Comparison of ENCODE assay signal across 25 cellular contexts in the genomic region with DNA sequence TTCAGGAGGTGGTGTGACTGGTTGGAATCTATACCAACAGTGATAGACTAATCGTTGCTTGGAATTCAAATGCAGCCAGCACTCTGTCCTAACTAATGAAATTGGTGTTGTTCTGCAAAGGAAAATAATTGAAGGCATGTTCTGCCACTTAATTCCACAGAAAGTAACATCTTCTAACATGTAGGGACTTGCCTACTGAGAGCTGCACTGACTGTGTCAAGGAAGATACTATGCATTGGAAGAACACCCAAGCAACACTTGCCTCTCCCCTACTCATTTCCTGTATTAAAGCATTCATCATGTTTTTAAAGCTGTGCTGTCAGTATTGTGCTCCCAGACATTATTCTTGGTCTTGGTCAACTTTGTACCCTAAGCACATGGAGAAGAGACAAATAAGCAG. TPM values are rescaled to one million over a fixed set of nuclear protein-coding genes. Genes with fewer than 3 reads are reported as not detected.
DNase-seq lines count a peak whose midpoint lies in the region; ATAC-seq, FAIRE-seq and TF ChIP-seq lines count a peak whose summit lies in the region.
"Had no signal": no experiment of that assay in that cellular context is flagged by ENCODE, and none has a peak within 500 bp of the region (broad histone marks: within the 10 kb centered on the region; RNA-seq: fewer than 3 reads in every experiment).

No MANE protein-coding gene starts in this region.

- H3K27ac ChIP-seq in IMR-90 (ENCODE audit: insufficient read depth, low read length) (no peak overlapping the region), keratinocyte (ENCODE audit: control insufficient read depth, insufficient read depth, low read length) (peak overlapping the region; percentile 47)
- H3K27ac ChIP-seq: body of pancreas, colonic mucosa, skin epidermis had no signal

- no peaks in the 10 kb centered on the region for H3K36me3 Mint-ChIP-seq in effector memory CD8-positive, alpha-beta T cell (ENCODE audit: insufficient read depth)

- TF ChIP-seq CTCF in IMR-90 (conservative IDR thresholded peaks at IDR 0.05; ENCODE audit: low read depth, low read length) (no peak), choroid plexus epithelial cell (conservative IDR thresholded peaks at IDR 0.05; ENCODE audit: low read depth, low read length) (no peak), keratinocyte (optimal IDR thresholded peaks at IDR 0.05 in 1 of 3, IDR thresholded peaks at IDR 0.05 in 1 of 3, conservative IDR thresholded peaks at IDR 0.05 in 1 of 3; ENCODE audit: extremely low read depth in 1 of 3, insufficient read depth in 2 of 3, low read length in 3 of 3) (no peak)

- H3K4ac ChIP-seq in IMR-90 (ENCODE audit: low read depth, low read length): no peak overlapping the region

- H3K4me1 ChIP-seq in IMR-90 (ENCODE audit: control insufficient read depth, insufficient read depth, low read length) (0 out of 2 replicates have a peak, but pooled peaks cover 2% of the 10 kb centered on the region), keratinocyte (ENCODE audit: control insufficient read depth, extremely low read depth, insufficient read depth, low read length) (peaks cover 21% of the 10 kb centered on the region)
- H3K4me1 ChIP-seq: colonic mucosa had no signal

- FAIRE-seq in keratinocyte (lab: Jason Lieb, UNC): peak; percentile 88

- H2AK9ac ChIP-seq in IMR-90 (replicated peaks; ENCODE audit: low read depth, low read length, poor library complexity): no peak overlapping the region

- no peak overlapping the region for H2BK20ac ChIP-seq in IMR-90 (ENCODE audit: low read depth, low read length)

- no peak overlapping the region for H3K14ac ChIP-seq in IMR-90 (replicated peaks; ENCODE audit: low read depth, low read length)

- peak overlapping the region; percentile 73; the same call in 1 of the 2 replicates for H3K18ac ChIP-seq in IMR-90 (ENCODE audit: low read depth, low read length)

- ATAC-seq in IMR-90 (ENCODE audit: low read depth): no peak
- no peak for ATAC-seq in effector memory CD8-positive, alpha-beta T cell (replicated peaks)
- ATAC-seq: body of pancreas, left colon had no signal

- TF ChIP-seq POLR2A in IMR-90 (IDR thresholded peaks at IDR 0.05; ENCODE audit: low read depth, low read length): no peak

- no peak overlapping the region for H4K5ac ChIP-seq in IMR-90 (ENCODE audit: low read depth, low read length)

- no TSS peak for BruUV-seq in IMR-90 (replicated peaks; lab: Mats Ljungman, UMichigan)

- CTCF ChIA-PET in IMR-90 (lab: Yijun Ruan, JAX): interaction anchor here (0.7 kb wide), 1 partner anchor 15 kb away, joined by 3 read pairs; no protein-coding TSS in a partner anchor

- H2AFZ ChIP-seq in IMR-90 (replicated peaks; ENCODE audit: low read length, poor library complexity): no peak overlapping the region
- peak overlapping the region; percentile 41 for H2AFZ ChIP-seq in keratinocyte (ENCODE audit: control insufficient read depth, low read length)

- peaks cover 3% of the 10 kb centered on the region; the same call in 1 of the 2 replicates for H3K27me3 ChIP-seq in IMR-90 (ENCODE audit: control insufficient read depth, insufficient read depth, low read length)
- no peaks in the 10 kb centered on the region for H3K27me3 ChIP-seq in keratinocyte (ENCODE audit: control insufficient read depth, extremely low read depth, insufficient read depth, low read length)
- H3K27me3 ChIP-seq: body of pancreas, colonic mucosa had no signal

- intact Hi-C loops in IMR-90 (cut with micrococcal nuclease): no loop called here

- H3K79me1 ChIP-seq in IMR-90 (ENCODE audit: low read depth in 1 of 2, low read length in 2 of 2): no peaks in the 10 kb centered on the region

- no peaks in the 10 kb centered on the region for H3K4me1 Mint-ChIP-seq in effector memory CD8-positive, alpha-beta T cell (ENCODE audit: low read depth in 2 of 2)

- no peak overlapping the region for H3K9ac ChIP-seq in IMR-90 (ENCODE audit: low read depth, low read length)
- H3K9ac ChIP-seq in keratinocyte (ENCODE audit: control insufficient read depth, extremely low read depth, insufficient read depth, low read length): no peak overlapping the region

- H3K9me3 ChIP-seq in IMR-90 (ENCODE audit: control insufficient read depth, insufficient read depth, low read length): no peaks in the 10 kb centered on the region
- H3K9me3 ChIP-seq in keratinocyte (ENCODE audit: control insufficient read depth, low read depth, low read length): no peaks in the 10 kb centered on the region
- H3K9me3 ChIP-seq: body of pancreas, colonic mucosa had no signal

- H4K91ac ChIP-seq in IMR-90 (ENCODE audit: insufficient read depth, low read depth, low read length): no peak overlapping the region

- no peak overlapping the region for H3K4me3 Mint-ChIP-seq in effector memory CD8-positive, alpha-beta T cell
- H3K4me3 Mint-ChIP-seq: activated CD4-positive, alpha-beta T cell treated with anti-CD3 and anti-CD28 coated beads, Interleukin-2, amount 10 ng/mL, durations not matched to agents 24 days and 14 days; CD4-positive, alpha-beta T cell; T-helper 1 cell treated with Interleukin-12 subunit alpha and Interleukin-12 subunit beta and Interleukin-4 antibody, amounts not matched to agents 30 μg/mL and 1 μg/mL, for 36 hours had no signal

- H4K20me1 ChIP-seq in IMR-90 (ENCODE audit: insufficient read depth, low read length) (no peaks in the 10 kb centered on the region), keratinocyte (ENCODE audit: control insufficient read depth, extremely low read depth, insufficient read depth, low read length) (no peaks in the 10 kb centered on the region)

- in situ Hi-C loops in IMR-90 (cut with MboI; ENCODE audit: low sequenced_read_pairs): no loop called here

- no peak overlapping the region for H2BK15ac ChIP-seq in IMR-90 (ENCODE audit: low read depth, low read length)

- no peak for TF ChIP-seq RAD21 in IMR-90 (IDR thresholded peaks at IDR 0.05; ENCODE audit: low read length)

- H3K4me3 ChIP-seq in IMR-90 (ENCODE audit: insufficient read depth, low read depth, low read length): no peak overlapping the region
- H3K4me3 ChIP-seq in choroid plexus epithelial cell (ENCODE audit: low read depth, low read length): no peak overlapping the region
- H3K4me3 ChIP-seq in keratinocyte (ENCODE audit: control insufficient read depth in 2 of 3, extremely low read depth in 1 of 3, insufficient read depth in 2 of 3, low read depth in 1 of 3, low read length in 3 of 3): peak overlapping the region in 1 of 3 experiments; percentile 8
- H3K4me3 ChIP-seq: body of pancreas, colonic mucosa, skin epidermis had no signal

- no peak overlapping the region for H3K56ac ChIP-seq in IMR-90 (ENCODE audit: extremely low read depth, insufficient read depth, low read length)

- H3K79me2 ChIP-seq in keratinocyte (ENCODE audit: control insufficient read depth, insufficient read depth, low read length): no peaks in the 10 kb centered on the region

- H3K9me1 ChIP-seq in IMR-90 (ENCODE audit: insufficient read depth, low read length): no peaks in the 10 kb centered on the region
- H3K9me1 ChIP-seq in keratinocyte (ENCODE audit: control insufficient read depth, extremely low read depth, insufficient read depth, low read length): no peaks in the 10 kb centered on the region

- H3K9me3 Mint-ChIP-seq in effector memory CD8-positive, alpha-beta T cell: no peaks in the 10 kb centered on the region
- H3K9me3 Mint-ChIP-seq: activated CD4-positive, alpha-beta T cell treated with anti-CD3 and anti-CD28 coated beads, Interleukin-2, amount 10 ng/mL, durations not matched to agents 24 days and 14 days; CD4-positive, alpha-beta T cell; T-helper 1 cell treated with Interleukin-12 subunit alpha and Interleukin-12 subunit beta and Interleukin-4 antibody, amounts not matched to agents 30 μg/mL and 1 μg/mL, for 36 hours had no signal

- no peak overlapping the region for H2BK5ac ChIP-seq in IMR-90 (ENCODE audit: low read depth, low read length, poor library complexity, severe bottlenecking)

- POLR2A ChIA-PET in IMR-90 (lab: Charles Lee; ENCODE audit: unreplicated experiment): no interaction called here

- DNase-seq in EH (ENCODE audit: low read depth) (peak; percentile 5), IMR-90 (no peak), choroid plexus epithelial cell (ENCODE audit: low read depth) (peak; percentile 9), keratinocyte (ENCODE audit: low read depth, low spot score) (peak; percentile 72), AG08395 (ENCODE audit: low spot score) (no peak), NCI-H1417 treated with DMSO at 0.1 percent for 48 hours (lab: John Stamatoyannopoulos, UW) (no peak)
- no peak for DNase-seq in effector memory CD8-positive, alpha-beta T cell
- DNase-seq in effector CD8-positive, alpha-beta T cell (lab: John Stamatoyannopoulos, UW): no peak
- DNase-seq: activated CD4-positive, alpha-beta T cell treated with anti-CD3 and anti-CD28 coated beads, Interleukin-2, amount 10 ng/mL, durations not matched to agents 24 days and 14 days; body of pancreas; CD4-positive, alpha-beta T cell; colonic mucosa; DMS 273 treated with DMSO at 0.1 percent for 48 hours; left colon; midbrain; NCI-H1436 treated with DMSO at 0.1 percent for 48 hours; OCI-M1; SIG-M5; stimulated activated naive CD4-positive, alpha-beta T cell had no signal

- H3K27ac Mint-ChIP-seq in effector memory CD8-positive, alpha-beta T cell: no peak overlapping the region
- H3K27ac Mint-ChIP-seq: activated CD4-positive, alpha-beta T cell treated with anti-CD3 and anti-CD28 coated beads, Interleukin-2, amount 10 ng/mL, durations not matched to agents 24 days and 14 days; CD4-positive, alpha-beta T cell; progenitor cell of endocrine pancreas; T-helper 1 cell treated with Interleukin-12 subunit alpha and Interleukin-12 subunit beta and Interleukin-4 antibody, amounts not matched to agents 30 μg/mL and 1 μg/mL, for 36 hours had no signal

- WGBS in IMR-90 (ENCODE audit: extremely low coverage in 2 of 2, insufficient read length in 1 of 2), 2 experiments: no CpG with 5 or more reads among the region's 1 CpG

- H2BK120ac ChIP-seq in IMR-90 (ENCODE audit: low read depth, low read length): no peak overlapping the region

- H2AK5ac ChIP-seq in IMR-90 (ENCODE audit: low read depth, low read length): no peak overlapping the region

- no peak overlapping the region for H3K23ac ChIP-seq in IMR-90 (ENCODE audit: low read depth, low read length)

- H3K4me2 ChIP-seq in IMR-90 (ENCODE audit: low read depth, low read length) (no peak overlapping the region), keratinocyte (ENCODE audit: control insufficient read depth, extremely low read depth, insufficient read depth, low read depth, low read length) (peak overlapping the region; percentile 67)

- H3K27me3 Mint-ChIP-seq in effector memory CD8-positive, alpha-beta T cell: peaks cover 0 to 11% of the 10 kb centered on the region in 2 donors
- H3K27me3 Mint-ChIP-seq: activated CD4-positive, alpha-beta T cell treated with anti-CD3 and anti-CD28 coated beads, Interleukin-2, amount 10 ng/mL, durations not matched to agents 24 days and 14 days; CD4-positive, alpha-beta T cell; progenitor cell of endocrine pancreas had no signal

- H4K8ac ChIP-seq in IMR-90 (ENCODE audit: low read depth in 2 of 2, low read length in 2 of 2): no peak overlapping the region

- H3K36me3 ChIP-seq in IMR-90 (ENCODE audit: control insufficient read depth, insufficient read depth, low read length): no peaks in the 10 kb centered on the region
- no peaks in the 10 kb centered on the region for H3K36me3 ChIP-seq in keratinocyte (ENCODE audit: control insufficient read depth in 2 of 2, extremely low read depth in 1 of 2, insufficient read depth in 2 of 2, low read length in 2 of 2)
- H3K36me3 ChIP-seq: colonic mucosa had no signal

- dilution Hi-C loops in IMR-90 (cut with HindIII; ENCODE audit: low sequenced_read_pairs, unreplicated experiment): no loop called here
- dilution Hi-C loops in keratinocyte (cut with MboI; ENCODE audit: extremely low pct_ligation_motif_present, low sequenced_read_pairs): no loop called here

RNA-seq across cellular contexts. Expression of gene CYP3A7, which starts 2.7 kb away (rescaled TPM):
- total RNA-seq in IMR-90 (2012; rRNA removed): not detected in 2 replicates
- not detected in 2 replicates for polyA plus RNA-seq in IMR-90 (2012; rRNA removed)
- polyA plus RNA-seq in IMR-90 (2012; cell fraction: cytosol; rRNA removed): 0.02 TPM in 1 of 2 replicates, not detected in the other
- 0.07 TPM in 1 of 2 replicates, not detected in the other for polyA plus RNA-seq in IMR-90 (2012; cell fraction: nucleus; rRNA removed; ENCODE audit: low replicate concordance)
- not detected in 3 replicates for polyA plus RNA-seq in keratinocyte
- not detected for polyA plus RNA-seq in keratinocyte (2011; ENCODE audit: low read depth)
- not detected in 2 replicates for polyA plus RNA-seq in keratinocyte (2011; cell fraction: cytosol; rRNA removed)
- not detected in 2 replicates for polyA plus RNA-seq in keratinocyte (2011; cell fraction: nucleus; rRNA removed)
- not detected in 2 replicates for polyA plus RNA-seq in keratinocyte (2012; ENCODE audit: low replicate concordance)
- polyA minus RNA-seq in keratinocyte: not detected in 3 replicates
- not detected for polyA minus RNA-seq in keratinocyte (2011; cell fraction: cytosol; rRNA and poly(A)+ RNA removed)
- polyA minus RNA-seq in keratinocyte (2011; cell fraction: nucleus; rRNA and poly(A)+ RNA removed): not detected in 2 replicates
- total RNA-seq: activated CD4-positive, alpha-beta T cell treated with anti-CD3 and anti-CD28 coated beads, Interleukin-2, amount 10 ng/mL, durations not matched to agents 24 days and 14 days; CD4-positive, alpha-beta T cell; colonic mucosa; glomerular endothelial cell; H4; progenitor cell of endocrine pancreas had no signal
- polyA plus RNA-seq: neural cell had no signal

RNA-seq across cellular contexts. Expression of gene CYP3A4, which starts 46.3 kb away (rescaled TPM):
- total RNA-seq in IMR-90 (2012; rRNA removed): not detected in 2 replicates
- polyA plus RNA-seq in IMR-90 (2012; rRNA removed): not detected in 2 replicates
- polyA plus RNA-seq in IMR-90 (2012; cell fraction: cytosol; rRNA removed): not detected in 2 replicates
- polyA plus RNA-seq in IMR-90 (2012; cell fraction: nucleus; rRNA removed; ENCODE audit: low replicate concordance): not detected in 2 replicates
- polyA plus RNA-seq in keratinocyte: not detected in 3 replicates
- polyA plus RNA-seq in keratinocyte (2011; ENCODE audit: low read depth): not detected
- polyA plus RNA-seq in keratinocyte (2011; cell fraction: cytosol; rRNA removed): not detected in 2 replicates
- not detected in 2 replicates for polyA plus RNA-seq in keratinocyte (2011; cell fraction: nucleus; rRNA removed)
- polyA plus RNA-seq in keratinocyte (2012; ENCODE audit: low replicate concordance): 0.08 TPM in 1 of 2 replicates, not detected in the other
- not detected in 3 replicates for polyA minus RNA-seq in keratinocyte
- polyA minus RNA-seq in keratinocyte (2011; cell fraction: cytosol; rRNA and poly(A)+ RNA removed): not detected
- not detected in 2 replicates for polyA minus RNA-seq in keratinocyte (2011; cell fraction: nucleus; rRNA and poly(A)+ RNA removed)
- total RNA-seq: activated CD4-positive, alpha-beta T cell treated with anti-CD3 and anti-CD28 coated beads, Interleukin-2, amount 10 ng/mL, durations not matched to agents 24 days and 14 days; CD4-positive, alpha-beta T cell; glomerular endothelial cell; H4; progenitor cell of endocrine pancreas had no signal
- polyA plus RNA-seq: neural cell had no signal

RNA-seq across cellular contexts. Expression of gene CYP3A5, which starts 57.9 kb away (rescaled TPM):
- not detected in 2 replicates for total RNA-seq in IMR-90 (2012; rRNA removed)
- polyA plus RNA-seq in IMR-90 (2012; rRNA removed): not detected in 2 replicates
- polyA plus RNA-seq in IMR-90 (2012; cell fraction: cytosol; rRNA removed): not detected in 2 replicates
- polyA plus RNA-seq in IMR-90 (2012; cell fraction: nucleus; rRNA removed; ENCODE audit: low replicate concordance): 0.23 TPM in 1 of 2 replicates, not detected in the other
- 2.0 to 4.5 TPM (median 3.4 TPM) in 3 replicates for polyA plus RNA-seq in keratinocyte
- 12.8 TPM for polyA plus RNA-seq in keratinocyte (2011; ENCODE audit: low read depth)
- polyA plus RNA-seq in keratinocyte (2011; cell fraction: cytosol; rRNA removed): 1.3 and 2.2 TPM in 2 replicates
- polyA plus RNA-seq in keratinocyte (2011; cell fraction: nucleus; rRNA removed): 8.8 and 10.6 TPM in 2 replicates
- 2.6 and 12.9 TPM in 2 replicates for polyA plus RNA-seq in keratinocyte (2012; ENCODE audit: low replicate concordance)
- polyA minus RNA-seq in keratinocyte: 2.4 to 5.4 TPM (median 5.0 TPM) in 3 replicates
- polyA minus RNA-seq in keratinocyte (2011; cell fraction: cytosol; rRNA and poly(A)+ RNA removed): 1.3 TPM
- 5.1 and 7.7 TPM in 2 replicates for polyA minus RNA-seq in keratinocyte (2011; cell fraction: nucleus; rRNA and poly(A)+ RNA removed)
- total RNA-seq: activated CD4-positive, alpha-beta T cell treated with anti-CD3 and anti-CD28 coated beads, Interleukin-2, amount 10 ng/mL, durations not matched to agents 24 days and 14 days; CD4-positive, alpha-beta T cell; glomerular endothelial cell; H4 had no signal
- polyA plus RNA-seq: neural cell had no signal

Comparison
In these comparisons a context has a peak if more than half of its experiments do, and no peak if none do; other contexts are left out.
1. DNase-seq: peak in EH (single experiment), choroid plexus epithelial cell (single experiment) and keratinocyte (single experiment); none in IMR-90 (single experiment), AG08395 (single experiment), effector memory CD8-positive, alpha-beta T cell (0 of 3), NCI-H1417 treated with DMSO at 0.1 percent for 48 hours (single experiment) and effector CD8-positive, alpha-beta T cell (single experiment).